9 cellular contexts compared by ENCODE assay signal in genomic region chr7:132145466-132145865, GRCh38.
A peak's percentile ranks its signal among the peaks of the same experiment; 100 is the strongest.
DNase-seq lines count a peak whose midpoint lies in the region; ATAC-seq and TF ChIP-seq lines count a peak whose summit lies in the region.
"Had no signal": no experiment of that assay in that cellular context is flagged by ENCODE, and none has a peak within 500 bp of the region (broad histone marks: within the 10 kb centered on the region; RNA-seq: fewer than 3 reads in every experiment).

No MANE protein-coding gene starts in this region.

- no peaks in the 10 kb centered on the region for H3K9me3 ChIP-seq in WERI-Rb-1 (ENCODE audit: severe bottlenecking)

- no peaks in the 10 kb centered on the region for H3K36me3 ChIP-seq in WERI-Rb-1

- intact Hi-C loops in posterior cingulate gyrus (cut with DNase I) = no loop called here

- no peak overlapping the region for H3K4me3 ChIP-seq in WERI-Rb-1 (ENCODE audit: low read depth, low read length)

- TF ChIP-seq CTCF in WERI-Rb-1 (IDR thresholded peaks at IDR 0.05; ENCODE audit: low read depth, low read length) = no peak
- no peak for TF ChIP-seq CTCF in GM13976 (IDR thresholded peaks at IDR 0.05; ENCODE audit: borderline replicate concordance, control extremely low read depth, extremely low read depth, insufficient read depth, missing control alignments)

- H3K27ac ChIP-seq in WERI-Rb-1 = no peak overlapping the region

- H3K27me3 ChIP-seq in WERI-Rb-1 (ENCODE audit: insufficient read depth, low read depth, severe bottlenecking) = no peaks in the 10 kb centered on the region

- peak; percentile 84 for DNase-seq in H4 (ENCODE audit: low spot score)
- DNase-seq in WERI-Rb-1 = peak; percentile 56
- DNase-seq in glomerular endothelial cell (ENCODE audit: extremely low read depth, low read depth, low spot score) = peak; percentile 81
- DNase-seq in posterior cingulate gyrus = peak; percentile 15 to 93 (median 56)
- DNase-seq in NCI-H526 (lab: John Stamatoyannopoulos, UW) = no peak
- DNase-seq in GM13976 (ENCODE audit: low spot score) = no peak
- no peak for DNase-seq in DMS153 treated with DMSO at 0.1 percent for 48 hours (lab: John Stamatoyannopoulos, UW; ENCODE audit: unreplicated experiment)
- DNase-seq: NCI-H1092 had no signal

- in situ Hi-C loops in GM13976 (cut with MboI; ENCODE audit: low sequenced_read_pairs, unreplicated experiment) = no loop called here

- no peak for ATAC-seq in GM18907 (IDR thresholded peaks at IDR 0.05; ENCODE audit: unreplicated experiment)

Comparison
In these comparisons a context has a peak if more than half of its experiments do, and no peak if none do; other contexts are left out.
1. DNase-seq: peak in H4 (single experiment), WERI-Rb-1 (single experiment), glomerular endothelial cell (single experiment) and posterior cingulate gyrus (10 of 10); none in NCI-H526 (0 of 2), GM13976 (single experiment) and DMS153 treated with DMSO at 0.1 percent for 48 hours (single experiment).